ENCODE assay signal across 9 cellular contexts in the genomic region with DNA sequence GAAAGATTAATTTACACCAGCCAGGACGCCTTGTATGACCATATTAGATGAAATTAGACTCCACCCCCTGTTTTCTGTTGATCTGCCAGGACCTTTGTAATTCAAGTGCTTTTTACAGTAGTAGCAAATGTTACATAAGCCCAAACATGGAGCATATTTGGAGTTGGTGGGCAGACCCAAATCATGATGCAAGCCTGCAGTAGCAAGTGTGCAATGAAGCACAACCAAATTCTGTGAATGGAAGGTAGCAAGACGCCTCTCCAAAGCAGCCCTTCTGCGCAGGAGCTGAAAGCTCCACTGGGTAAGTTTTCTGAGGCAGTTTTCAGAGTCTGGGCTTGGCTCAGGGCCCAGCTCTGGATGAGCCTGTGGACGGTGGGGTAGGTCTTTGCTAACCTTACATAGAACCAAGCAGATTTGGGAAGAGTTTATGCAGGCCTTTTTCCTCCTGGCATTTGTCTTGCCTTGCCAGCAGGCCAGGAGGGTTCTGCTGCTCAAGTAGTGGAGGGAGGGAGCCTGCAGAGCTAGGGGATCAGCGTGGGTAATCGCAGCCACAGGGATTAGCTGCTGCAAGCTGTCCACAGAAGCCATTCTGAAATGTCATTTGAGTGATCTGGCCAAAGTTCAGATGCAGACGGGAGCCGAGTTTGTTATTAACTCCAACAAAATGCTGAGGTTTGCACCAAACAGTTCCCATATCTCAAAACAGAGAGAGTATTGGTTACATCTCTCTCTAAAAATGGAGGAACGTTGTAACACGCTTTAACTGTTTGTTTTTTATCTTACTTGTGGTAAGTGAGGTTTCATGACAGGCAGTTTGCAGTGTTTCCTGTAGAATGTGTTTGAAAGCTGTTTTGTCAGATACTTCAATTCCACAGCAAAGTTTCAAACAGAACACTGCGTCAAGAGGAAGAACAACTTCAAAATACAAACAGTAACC. TPM values are rescaled to one million over a fixed set of nuclear protein-coding genes. Genes with fewer than 3 reads are reported as not detected.
DNase-seq lines count a peak whose midpoint lies in the region; ATAC-seq and TF ChIP-seq lines count a peak whose summit lies in the region.
"Had no signal": no experiment of that assay in that cellular context is flagged by ENCODE, and none has a peak within 500 bp of the region (broad histone marks: within the 10 kb centered on the region; RNA-seq: fewer than 3 reads in every experiment).

No MANE protein-coding gene starts in this region.

- peak overlapping the region; percentile 79 for H3K4me2 ChIP-seq in fibroblast of lung (ENCODE audit: extremely low read depth, insufficient read depth, low read length)

- H4K20me1 ChIP-seq in fibroblast of lung (ENCODE audit: control insufficient read depth, extremely low read depth, insufficient read depth, low read length): no peaks in the 10 kb centered on the region

- H3K27me3 ChIP-seq in fibroblast of lung (ENCODE audit: control insufficient read depth, insufficient read depth, low read length): no peaks in the 10 kb centered on the region
- no peaks in the 10 kb centered on the region for H3K27me3 ChIP-seq in neuron (ENCODE audit: insufficient read depth, low read length)

- peak; percentile 49 for ATAC-seq in HG02571 (IDR thresholded peaks at IDR 0.05; ENCODE audit: unreplicated experiment)
- peak; percentile 68 for ATAC-seq in activated CD8-positive, alpha-beta memory T cell treated with anti-CD3 and anti-CD28 coated beads, Interleukin-2, amount 10 ng/mL, durations not matched to agents 7 days and 5 days

- H3K27me3 Mint-ChIP-seq in activated CD8-positive, alpha-beta memory T cell treated with anti-CD3 and anti-CD28 coated beads, Interleukin-2, amount 10 ng/mL, durations not matched to agents 7 days and 5 days: no peaks in the 10 kb centered on the region

- peak overlapping the region; percentile 14 to 31 (median 23) for H3K4me3 ChIP-seq in fibroblast of lung (replicated peaks in 1 of 4; ENCODE audit: control extremely low read depth in 1 of 4, insufficient read depth in 1 of 4, low read depth in 3 of 4, low read length in 4 of 4)
- peak overlapping the region; percentile 19 for H3K4me3 ChIP-seq in neuron (ENCODE audit: low read length)

- no peak for TF ChIP-seq CTCF in fibroblast of lung (conservative IDR thresholded peaks at IDR 0.05 in 1 of 2, IDR thresholded peaks at IDR 0.05 in 1 of 2; ENCODE audit: low read depth in 1 of 2, low read length in 2 of 2)

- no peak overlapping the region for H3K9ac ChIP-seq in fibroblast of lung (ENCODE audit: insufficient read depth, low read length)

- peaks cover 19% of the 10 kb centered on the region for H3K36me3 Mint-ChIP-seq in activated CD8-positive, alpha-beta memory T cell treated with anti-CD3 and anti-CD28 coated beads, Interleukin-2, amount 10 ng/mL, durations not matched to agents 7 days and 5 days

- peaks cover 36% of the 10 kb centered on the region for H3K4me1 ChIP-seq in fibroblast of lung (ENCODE audit: control insufficient read depth, extremely low read depth, insufficient read depth, low read length)
- peaks cover 62% of the 10 kb centered on the region for H3K4me1 ChIP-seq in neuron (ENCODE audit: insufficient read depth, low read length)

- peak overlapping the region; percentile 83 for H3K4me3 Mint-ChIP-seq in activated CD8-positive, alpha-beta memory T cell treated with anti-CD3 and anti-CD28 coated beads, Interleukin-2, amount 10 ng/mL, durations not matched to agents 7 days and 5 days

- peaks cover 86% of the 10 kb centered on the region for H3K4me1 Mint-ChIP-seq in activated CD8-positive, alpha-beta memory T cell treated with anti-CD3 and anti-CD28 coated beads, Interleukin-2, amount 10 ng/mL, durations not matched to agents 7 days and 5 days

- peak; percentile 36 to 59 for DNase-seq in NOMO-1 (lab: John Stamatoyannopoulos, UW; ENCODE audit: unreplicated experiment in 2 of 2)
- no peak for DNase-seq in NOMO-1 treated with dmso at 0.1 percent for 144 hours (lab: John Stamatoyannopoulos, UW; ENCODE audit: unreplicated experiment)
- DNase-seq in MV-4-11 (lab: John Stamatoyannopoulos, UW): peak; percentile 70
- DNase-seq in activated CD8-positive, alpha-beta memory T cell treated with anti-CD3 and anti-CD28 coated beads, Interleukin-2, amount 10 ng/mL, durations not matched to agents 7 days and 5 days: peak; percentile 67
- DNase-seq in fibroblast of lung (ENCODE audit: low read depth in 2 of 2): peak; percentile 81 to 82
- DNase-seq in cortex of kidney (lab: John Stamatoyannopoulos, UW): no peak

- H3K27ac ChIP-seq in fibroblast of lung (ENCODE audit: insufficient read depth, low read length): peak overlapping the region; percentile 43
- H3K27ac ChIP-seq: C4-2B had no signal

- H3K9me3 ChIP-seq in fibroblast of lung (ENCODE audit: control insufficient read depth, insufficient read depth, low read depth, low read length): no peaks in the 10 kb centered on the region
- H3K9me3 ChIP-seq in neuron (ENCODE audit: low read length): no peaks in the 10 kb centered on the region

- CTCF ChIA-PET in activated CD8-positive, alpha-beta memory T cell treated with anti-CD3 and anti-CD28 coated beads, Interleukin-2, amount 10 ng/mL, durations not matched to agents 7 days and 5 days (lab: Charles Lee): interaction anchor here (0.8 to 3.9 kb wide), 9 partner anchors 10 to 51 kb away, joined by 3 to 33 read pairs (median 5); no protein-coding TSS in a partner anchor

- H2AFZ ChIP-seq in fibroblast of lung (ENCODE audit: low read length) (no peak overlapping the region), neuron (ENCODE audit: low read depth, low read length) (no peak overlapping the region)

- H3K36me3 ChIP-seq in fibroblast of lung (ENCODE audit: control insufficient read depth, insufficient read depth, low read length) (no peaks in the 10 kb centered on the region), neuron (ENCODE audit: insufficient read depth, low read length) (no peaks in the 10 kb centered on the region)

- H3K79me2 ChIP-seq in fibroblast of lung (ENCODE audit: control insufficient read depth, insufficient read depth, low read length): peaks cover 27% of the 10 kb centered on the region

- H3K27ac Mint-ChIP-seq in activated CD8-positive, alpha-beta memory T cell treated with anti-CD3 and anti-CD28 coated beads, Interleukin-2, amount 10 ng/mL, durations not matched to agents 7 days and 5 days: peak overlapping the region; percentile 97

- no peaks in the 10 kb centered on the region for H3K9me3 Mint-ChIP-seq in activated CD8-positive, alpha-beta memory T cell treated with anti-CD3 and anti-CD28 coated beads, Interleukin-2, amount 10 ng/mL, durations not matched to agents 7 days and 5 days (ENCODE audit: low read depth)

RNA-seq across cellular contexts. Expression of a gene that starts 55.4 kb away (rescaled TPM):
- 10 to 100 TPM; 68.0 to 94.9 TPM for total RNA-seq in activated CD8-positive, alpha-beta memory T cell treated with anti-CD3 and anti-CD28 coated beads, Interleukin-2, amount 10 ng/mL, durations not matched to agents 7 days and 5 days
- total RNA-seq in fibroblast of lung: 71.7 and 79.1 TPM in 2 replicates
- 89.0 and 108 TPM in 2 replicates for polyA plus RNA-seq in fibroblast of lung
- polyA plus RNA-seq in fibroblast of lung (2012): 80.2 and 108 TPM in 2 replicates
- 5.8 and 7.4 TPM in 2 replicates for polyA minus RNA-seq in fibroblast of lung (ENCODE audit: low replicate concordance)

RNA-seq across cellular contexts. Expression of a gene that starts 55.8 kb away (rescaled TPM):
- 1 to 10 TPM in 1 of 2 experiments, not detected in 1; 1.3 TPM for total RNA-seq in activated CD8-positive, alpha-beta memory T cell treated with anti-CD3 and anti-CD28 coated beads, Interleukin-2, amount 10 ng/mL, durations not matched to agents 7 days and 5 days
- 1.7 TPM in 1 of 2 replicates, not detected in the other for total RNA-seq in fibroblast of lung
- not detected in 2 replicates for polyA plus RNA-seq in fibroblast of lung
- not detected in 2 replicates for polyA plus RNA-seq in fibroblast of lung (2012)
- polyA minus RNA-seq in fibroblast of lung (ENCODE audit: low replicate concordance): not detected in 2 replicates

Comparison
In these comparisons a context has a peak if more than half of its experiments do, and no peak if none do; other contexts are left out.
1. DNase-seq: peak in NOMO-1 (2 of 2), MV-4-11 (single experiment), activated CD8-positive, alpha-beta memory T cell treated with anti-CD3 and anti-CD28 coated beads, Interleukin-2, amount 10 ng/mL, durations not matched to agents 7 days and 5 days (single experiment) and fibroblast of lung (2 of 2); none in NOMO-1 treated with dmso at 0.1 percent for 144 hours (single experiment) and cortex of kidney (single experiment).